13 cellular contexts compared by ENCODE assay signal in genomic region chr13:109870281-109871017, GRCh38.
A peak's percentile ranks its signal among the peaks of the same experiment; 100 is the strongest.
DNase-seq lines count a peak whose midpoint lies in the region; ATAC-seq and TF ChIP-seq lines count a peak whose summit lies in the region.
"Had no signal": no experiment of that assay in that cellular context is flagged by ENCODE, and none has a peak within 500 bp of the region (broad histone marks: within the 10 kb centered on the region; RNA-seq: fewer than 3 reads in every experiment).

No MANE protein-coding gene starts in this region.

- peak overlapping the region; percentile 55; the same call in 1 of the 2 replicates for H3K4me3 ChIP-seq in AG10803 (ENCODE audit: low read length)
- H3K4me3 ChIP-seq in WERI-Rb-1 (ENCODE audit: low read depth, low read length), result no peak overlapping the region
- H3K4me3 ChIP-seq in fibroblast of the aortic adventitia (ENCODE audit: low read depth, low read length), result peak overlapping the region; percentile 64

- ATAC-seq in stimulated activated memory B cell treated with anti-CD40 and anti-IgM and Interleukin-4, amounts not matched to agents 10 μg/mL and 1 μg/mL and 100 μg/mL, for 72 hours, result no peak
- no peak for ATAC-seq in HG03045 (IDR thresholded peaks at IDR 0.05; ENCODE audit: unreplicated experiment)

- H3K9me3 ChIP-seq in WERI-Rb-1 (ENCODE audit: severe bottlenecking), result no peaks in the 10 kb centered on the region

- no peaks in the 10 kb centered on the region for H3K9me3 Mint-ChIP-seq in activated T-cell treated with anti-CD3 and anti-CD28 coated beads, Interleukin-2, amount 50 U/mL, for 24 hours
- peaks cover 5% of the 10 kb centered on the region for H3K9me3 Mint-ChIP-seq in stimulated activated memory B cell treated with anti-CD40 and anti-IgM and Interleukin-4, amounts not matched to agents 10 μg/mL and 1 μg/mL and 100 μg/mL, for 72 hours
- H3K9me3 Mint-ChIP-seq: activated T-helper 2 cell treated with anti-CD3 and anti-CD28 coated beads, Interferon-gamma antibody, Interleukin-2, Interleukin-4, amounts not matched to agents 10 μg/mL and 5 μg/mL and 100 μg/mL, durations not matched to agents 14 hours and 24 hours and 36 hours had no signal

- TF ChIP-seq CTCF in AG10803 (conservative IDR thresholded peaks at IDR 0.05; ENCODE audit: low read length) (no peak), WERI-Rb-1 (IDR thresholded peaks at IDR 0.05; ENCODE audit: low read depth, low read length) (no peak), fibroblast of the aortic adventitia (IDR thresholded peaks at IDR 0.05; ENCODE audit: insufficient read depth, low read length) (no peak)

- H3K27me3 ChIP-seq in WERI-Rb-1 (ENCODE audit: insufficient read depth, low read depth, severe bottlenecking), result no peaks in the 10 kb centered on the region
- H3K27me3 ChIP-seq: brain microvascular endothelial cell had no signal

- H3K27me3 Mint-ChIP-seq in activated T-cell treated with anti-CD3 and anti-CD28 coated beads, Interleukin-2, amount 50 U/mL, for 24 hours, result peaks cover 35% of the 10 kb centered on the region
- H3K27me3 Mint-ChIP-seq in stimulated activated memory B cell treated with anti-CD40 and anti-IgM and Interleukin-4, amounts not matched to agents 10 μg/mL and 1 μg/mL and 100 μg/mL, for 72 hours, result peaks cover 11% of the 10 kb centered on the region

- intact Hi-C loops in posterior vena cava (cut with DNase I), result no loop called here

- DNase-seq in AG10803 (ENCODE audit: low read depth), result no peak
- DNase-seq in WERI-Rb-1, result no peak
- DNase-seq in fibroblast of the aortic adventitia (ENCODE audit: low read depth), result no peak
- peak; percentile 83 for DNase-seq in posterior vena cava (ENCODE audit: low spot score)
- DNase-seq in SHP77 treated with DMSO at 0.1 percent for 48 hours (lab: John Stamatoyannopoulos, UW), result no peak
- no peak for DNase-seq in activated T-cell treated with anti-CD3 and anti-CD28 coated beads, Interleukin-2, amount 50 U/mL, for 24 hours
- DNase-seq: activated CD8-positive, alpha-beta memory T cell treated with anti-CD3 and anti-CD28 coated beads for 24 hours; NCI-H1694; NCI-H446 had no signal

- no peaks in the 10 kb centered on the region for H3K36me3 ChIP-seq in WERI-Rb-1
- H3K36me3 ChIP-seq: brain microvascular endothelial cell had no signal

- no peak overlapping the region for H3K4me3 Mint-ChIP-seq in activated T-cell treated with anti-CD3 and anti-CD28 coated beads, Interleukin-2, amount 50 U/mL, for 24 hours
- H3K4me3 Mint-ChIP-seq in stimulated activated memory B cell treated with anti-CD40 and anti-IgM and Interleukin-4, amounts not matched to agents 10 μg/mL and 1 μg/mL and 100 μg/mL, for 72 hours, result no peak overlapping the region

- H3K27ac Mint-ChIP-seq in activated T-cell treated with anti-CD3 and anti-CD28 coated beads, Interleukin-2, amount 50 U/mL, for 24 hours, result no peak overlapping the region
- no peak overlapping the region for H3K27ac Mint-ChIP-seq in stimulated activated memory B cell treated with anti-CD40 and anti-IgM and Interleukin-4, amounts not matched to agents 10 μg/mL and 1 μg/mL and 100 μg/mL, for 72 hours
- H3K27ac Mint-ChIP-seq: activated T-helper 2 cell treated with anti-CD3 and anti-CD28 coated beads, Interferon-gamma antibody, Interleukin-2, Interleukin-4, amounts not matched to agents 10 μg/mL and 5 μg/mL and 100 μg/mL, durations not matched to agents 14 hours and 24 hours and 36 hours had no signal

- H3K4me1 Mint-ChIP-seq in activated T-cell treated with anti-CD3 and anti-CD28 coated beads, Interleukin-2, amount 50 U/mL, for 24 hours (ENCODE audit: low read depth), result peaks cover 5% of the 10 kb centered on the region
- no peaks in the 10 kb centered on the region for H3K4me1 Mint-ChIP-seq in stimulated activated memory B cell treated with anti-CD40 and anti-IgM and Interleukin-4, amounts not matched to agents 10 μg/mL and 1 μg/mL and 100 μg/mL, for 72 hours

- no peaks in the 10 kb centered on the region for H3K36me3 Mint-ChIP-seq in activated T-cell treated with anti-CD3 and anti-CD28 coated beads, Interleukin-2, amount 50 U/mL, for 24 hours (ENCODE audit: low read depth)
- H3K36me3 Mint-ChIP-seq in stimulated activated memory B cell treated with anti-CD40 and anti-IgM and Interleukin-4, amounts not matched to agents 10 μg/mL and 1 μg/mL and 100 μg/mL, for 72 hours, result no peaks in the 10 kb centered on the region

- peak overlapping the region; percentile 2; the same call in 1 of the 2 replicates for H3K27ac ChIP-seq in WERI-Rb-1
- H3K27ac ChIP-seq: brain microvascular endothelial cell had no signal
